In genomic region chr2:50066858-50067257, GRCh38 we compare ENCODE assay signal across 22 cellular contexts.
DNase-seq lines count a peak whose midpoint lies in the region; ATAC-seq and TF ChIP-seq lines count a peak whose summit lies in the region.
"Had no signal": no experiment of that assay in that cellular context is flagged by ENCODE, and none has a peak within 500 bp of the region (broad histone marks: within the 10 kb centered on the region; RNA-seq: fewer than 3 reads in every experiment).

No MANE protein-coding gene starts in this region.

- no peak for ATAC-seq in gastroesophageal sphincter
- ATAC-seq: GM12878 had no signal

- H3K4me3 ChIP-seq in A673 (ENCODE audit: low read depth, low read length, poor library complexity, severe bottlenecking) (no peak overlapping the region), gastroesophageal sphincter (no peak overlapping the region)
- H3K4me3 ChIP-seq: GM12878, MG63, Peyer's patch, SK-N-MC had no signal

- intact Hi-C loops in A673 (cut with micrococcal nuclease; ENCODE audit: unreplicated experiment) (no loop called here), head of caudate nucleus (cut with DNase I) (no loop called here)

- POLR2A ChIA-PET in A673 (lab: Charles Lee; ENCODE audit: low non-redundant PET) = no interaction called here

- no peaks in the 10 kb centered on the region for H3K36me3 ChIP-seq in A673 (ENCODE audit: insufficient read depth, low read length, poor library complexity, severe bottlenecking)
- H3K36me3 ChIP-seq in gastroesophageal sphincter = no peaks in the 10 kb centered on the region
- H3K36me3 ChIP-seq: MG63, Peyer's patch had no signal

- CTCF ChIA-PET in A673 (lab: Charles Lee) = no interaction called here

- no peak for TF ChIP-seq CTCF in A673 (conservative IDR thresholded peaks at IDR 0.05; ENCODE audit: low read depth, low read length)
- TF ChIP-seq CTCF in gastroesophageal sphincter (IDR thresholded peaks at IDR 0.05) = no peak

- 80 to 86% methylated on average over 5 to 6 of the region's 6 CpGs for WGBS in gastroesophageal sphincter (ENCODE audit: low coverage in 1 of 2), 2 donors

- H3K27ac ChIP-seq in A673 (ENCODE audit: low read depth, low read length, poor library complexity, severe bottlenecking) (no peak overlapping the region), gastroesophageal sphincter (no peak overlapping the region)
- H3K27ac ChIP-seq: Peyer's patch, SK-N-MC had no signal

- no peak for TF ChIP-seq POLR2A in gastroesophageal sphincter (IDR thresholded peaks at IDR 0.05)

- DNase-seq in NCI-H1417 (lab: John Stamatoyannopoulos, UW) (peak in 2 of 3 experiments; percentile 25 to 35), NCI-H1417 treated with DMSO at 0.1 percent for 48 hours (lab: John Stamatoyannopoulos, UW) (no peak), A673 (ENCODE audit: low spot score) (peak; percentile 25), NCI-H2227 treated with DMSO at 0.1 percent for 48 hours (lab: John Stamatoyannopoulos, UW) (peak; percentile 13), head of caudate nucleus (peak in 36 of 42 donors; percentile 2 to 85 (median 42)), NCI-H226 (no peak)
- DNase-seq: DND-41, H9, HFFc6, Kasumi-1, MG63, NCI-H1436, NCI-H187 treated with DMSO at 0.1 percent for 48 hours, NCI-H2107, NCI-H446, NCI-H526, Peyer's patch, SHP77, SW 1271 had no signal

- TF ChIP-seq EP300 in gastroesophageal sphincter (IDR thresholded peaks at IDR 0.05) = no peak

- H3K4me1 ChIP-seq in A673 (ENCODE audit: insufficient read depth, low read length, poor library complexity, severe bottlenecking) (no peaks in the 10 kb centered on the region), gastroesophageal sphincter (no peaks in the 10 kb centered on the region)
- H3K4me1 ChIP-seq: Peyer's patch had no signal

- H3K27me3 ChIP-seq in A673 (replicated peaks; ENCODE audit: insufficient read depth, low read depth, low read length, poor library complexity) (no peaks in the 10 kb centered on the region), gastroesophageal sphincter (no peaks in the 10 kb centered on the region)
- H3K27me3 ChIP-seq: MG63, Peyer's patch had no signal

- H3K9me3 ChIP-seq in A673 (ENCODE audit: low read depth, low read length, poor library complexity, severe bottlenecking) (no peaks in the 10 kb centered on the region), gastroesophageal sphincter (no peaks in the 10 kb centered on the region)
- H3K9me3 ChIP-seq: MG63, Peyer's patch had no signal

- no TSS peak for BruUV-seq in A673 (replicated peaks; lab: Mats Ljungman, UMichigan)

Comparison
In these comparisons a context has a peak if more than half of its experiments do, and no peak if none do; other contexts are left out.
1. DNase-seq: peak in NCI-H1417 (2 of 3), A673 (single experiment), NCI-H2227 treated with DMSO at 0.1 percent for 48 hours (single experiment) and head of caudate nucleus (36 of 42); none in NCI-H1417 treated with DMSO at 0.1 percent for 48 hours (single experiment) and NCI-H226 (single experiment).